In genomic region chr10:115390607-115391006, GRCh38 we compare ENCODE assay signal across 3 cellular contexts.
"Had no signal": no experiment of that assay in that cellular context is flagged by ENCODE, and none has a peak within 500 bp of the region (broad histone marks: within the 10 kb centered on the region; RNA-seq: fewer than 3 reads in every experiment).

No MANE protein-coding gene starts in this region.

- DNase-seq: GDM1, GF-D8 had no signal

- H3K4me3 ChIP-seq: GM12878 had no signal
